ENCODE assay signal across 22 cellular contexts in the genomic region with DNA sequence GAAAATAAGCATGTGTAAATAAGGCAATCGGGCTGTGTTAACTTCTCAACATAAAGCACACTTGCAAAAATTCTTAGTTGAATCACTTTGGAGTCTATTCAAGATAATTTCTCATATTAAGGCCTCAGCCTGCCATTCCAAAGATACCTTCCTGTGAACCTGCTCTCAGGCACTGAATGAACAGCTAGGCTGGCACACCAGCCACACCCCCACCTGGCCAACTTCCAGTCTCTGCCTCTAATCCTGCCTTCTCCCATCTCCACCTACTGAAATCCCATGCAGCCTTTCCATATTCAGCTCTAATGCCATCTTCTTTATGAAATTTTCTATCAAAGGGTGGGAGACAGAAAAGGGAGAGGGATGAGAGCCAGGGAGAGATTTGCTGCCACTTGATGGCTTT.
"Had no signal": no experiment of that assay in that cellular context is flagged by ENCODE, and none has a peak within 500 bp of the region (broad histone marks: within the 10 kb centered on the region; RNA-seq: fewer than 3 reads in every experiment).

No MANE protein-coding gene starts in this region.

- ATAC-seq: gastrocnemius medialis; heart right ventricle; mucosa of descending colon; naive thymus-derived CD8-positive, alpha-beta T cell; psoas muscle; sciatic nerve; stimulated activated memory B cell treated with anti-CD40 and anti-IgM and Interleukin-4, amounts not matched to agents 10 μg/mL and 1 μg/mL and 100 μg/mL, for 72 hours had no signal

- DNase-seq: effector memory CD4-positive, alpha-beta T cell; gastrocnemius medialis; heart right ventricle; hypothalamus; kidney glomerular epithelial cell; naive thymus-derived CD8-positive, alpha-beta T cell; psoas muscle; retina; spleen; stimulated activated CD4-positive, alpha-beta T cell treated with anti-CD3 and anti-CD28 coated beads, Interleukin-15, amount 100 ng/mL, for 24 hours; stimulated activated CD4-positive, alpha-beta T cell treated with anti-CD3 and anti-CD28 coated beads, Interleukin-1b, Interleukin-23, amount 100 ng/mL, for 48 hours; stimulated activated CD4-positive, alpha-beta T cell treated with anti-CD3 and anti-CD28 coated beads, Interleukin-4, amount 100 ng/mL, for 24 hours; tibial artery; upper lobe of left lung had no signal

- H3K4me1 ChIP-seq: esophagus muscularis mucosa, gastrocnemius medialis, psoas muscle, spleen, tibial artery, upper lobe of left lung had no signal

- H3K4me3 ChIP-seq: esophagus muscularis mucosa, gastrocnemius medialis, heart right ventricle, mucosa of descending colon, psoas muscle, spleen, tibial artery, upper lobe of left lung had no signal

- H3K27me3 ChIP-seq: gastrocnemius medialis, tibial artery, upper lobe of left lung had no signal

- H3K36me3 ChIP-seq: esophagus muscularis mucosa, gastrocnemius medialis, heart right ventricle, neutrophil, spleen, tibial artery, upper lobe of left lung had no signal

- FAIRE-seq: endometrium, islet of Langerhans had no signal

- H3K27ac ChIP-seq: epithelial cell of prostate, esophagus muscularis mucosa, gastrocnemius medialis, heart right ventricle, neutrophil, psoas muscle, spleen, tibial artery, upper lobe of left lung had no signal

- H3K9me3 ChIP-seq: gastrocnemius medialis, neutrophil, psoas muscle had no signal
